ENCODE assay signal across 8 cellular contexts in the genomic region with DNA sequence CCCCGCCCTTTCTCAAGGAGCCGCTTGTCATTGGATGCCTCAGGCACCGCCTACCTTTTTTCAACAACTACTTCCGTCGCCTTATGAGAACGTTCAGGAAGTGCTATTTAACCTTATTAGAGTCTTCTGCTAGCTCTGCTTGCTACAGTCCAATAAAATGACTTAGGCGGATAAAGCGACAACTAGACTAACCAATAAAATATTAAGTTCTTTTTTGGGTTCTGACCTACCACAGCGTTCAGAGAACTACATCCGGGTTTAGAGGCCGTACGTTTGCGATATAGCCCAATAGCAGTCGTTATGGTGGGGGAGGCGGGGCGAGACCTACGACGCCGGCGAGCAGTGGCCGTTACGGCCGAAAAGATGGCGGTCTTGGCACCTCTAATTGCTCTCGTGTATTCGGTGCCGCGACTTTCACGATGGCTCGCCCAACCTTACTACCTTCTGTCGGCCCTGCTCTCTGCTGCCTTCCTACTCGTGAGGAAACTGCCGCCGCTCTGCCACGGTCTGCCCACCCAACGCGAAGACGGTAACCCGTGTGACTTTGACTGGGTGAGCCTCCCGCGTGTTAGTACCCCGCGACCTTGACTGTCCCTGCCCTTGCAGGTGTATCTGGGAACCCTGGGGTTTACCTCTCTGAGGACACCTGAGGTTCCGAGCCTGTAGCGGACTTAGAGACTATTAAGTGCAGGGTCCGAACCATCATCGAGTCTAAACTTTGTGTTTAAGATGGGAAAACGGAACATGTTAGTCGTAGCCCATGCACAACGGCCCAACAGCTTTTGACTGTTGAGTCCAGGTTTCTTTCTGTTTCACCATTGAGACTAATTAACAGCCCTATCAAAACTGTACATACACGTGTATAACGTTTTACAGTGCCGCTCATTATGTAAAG. TPM values are rescaled to one million over a fixed set of nuclear protein-coding genes. Genes with fewer than 3 reads are reported as not detected.
A peak's percentile ranks its signal among the peaks of the same experiment; 100 is the strongest.
DNase-seq lines count a peak whose midpoint lies in the region; ATAC-seq, FAIRE-seq and TF ChIP-seq lines count a peak whose summit lies in the region.

Gene TMX2, plus strand, starts transcription at position 338 of the 895 bp plus-strand sequence. Its CDS starts 26 bp downstream, at position 364.

- intact Hi-C loops in body of pancreas (cut with DNase I) = loop anchor here (10.0 kb wide), 1 partner anchor 48 kb away; the partner anchor contains the start of gene ZDHHC5
- intact Hi-C loops in sciatic nerve (cut with DNase I) = no loop called here

- TF ChIP-seq CTCF in 22Rv1 (IDR thresholded peaks at IDR 0.05) (no peak), body of pancreas (IDR thresholded peaks at IDR 0.05) (no peak)

- WGBS in body of pancreas, 2 donors = 0 to 1% methylated on average over 36 to 52 of the region's 53 CpGs

- no peaks in the 10 kb centered on the region for H3K36me3 ChIP-seq in body of pancreas (replicated peaks in 1 of 2; ENCODE audit: insufficient read depth in 1 of 2, low read depth in 2 of 2)

- no peaks in the 10 kb centered on the region for H3K9me3 ChIP-seq in body of pancreas

- H3K27me3 ChIP-seq in body of pancreas = no peaks in the 10 kb centered on the region

- FAIRE-seq in TTC549 (lab: Jason Lieb, UNC) = peak; percentile 99

- H3K27ac ChIP-seq in 22Rv1 (peak within 1 kb of the TSS; percentile 94), body of pancreas (peak within 1 kb of the TSS; percentile 88 to 96 (median 94))

- ATAC-seq in GM18520 (IDR thresholded peaks at IDR 0.05; ENCODE audit: unreplicated experiment) (peak; percentile 98), HG03064 (IDR thresholded peaks at IDR 0.05; ENCODE audit: low read depth, unreplicated experiment) (peak; percentile 95), body of pancreas (peak; percentile 96), sciatic nerve (peak; percentile 98)

- DNase-seq in NCI-H2107 treated with DMSO at 0.1 percent for 48 hours (lab: John Stamatoyannopoulos, UW; ENCODE audit: unreplicated experiment) (peak; percentile 99), body of pancreas (peak; percentile 93 to 97 (median 94)), iPS DF 19.7 (ENCODE audit: low read depth, low spot score) (peak; percentile 98), sciatic nerve (ENCODE audit: low spot score) (peak; percentile 94)

- H3K4me1 ChIP-seq in body of pancreas = peaks cover 40% of the 10 kb centered on the region

- TF ChIP-seq POLR2A in body of pancreas (IDR thresholded peaks at IDR 0.05) = peak; percentile 35 to 73 (median 67)

- H3K4me3 ChIP-seq in body of pancreas = peak within 1 kb of the TSS; percentile 89 to 96

RNA-seq across cellular contexts. Expression of gene TMX2, which starts in this region (rescaled TPM):
- 10 to 100 TPM; 32.9 to 46.8 TPM for total RNA-seq in body of pancreas
- 56.9 TPM for total RNA-seq in sciatic nerve

Comparison
In these comparisons a context has a peak if more than half of its experiments do, and no peak if none do; other contexts are left out.
1. Peak in every context shown above with its lines: DNase-seq, ATAC-seq, H3K4me3 ChIP-seq and H3K27ac ChIP-seq.